22 cellular contexts compared by ENCODE assay signal in genomic region chr7:140300263-140301131, GRCh38.
"Had no signal": no experiment of that assay in that cellular context is flagged by ENCODE, and none has a peak within 500 bp of the region (broad histone marks: within the 10 kb centered on the region; RNA-seq: fewer than 3 reads in every experiment).

No MANE protein-coding gene starts in this region.

- H3K27ac ChIP-seq: coronary artery, neural progenitor cell, psoas muscle, skin epidermis, spleen, thoracic aorta, tibial nerve, upper lobe of left lung, uterus had no signal

- H3K4me3 ChIP-seq: coronary artery, lung, neural progenitor cell, psoas muscle, skin epidermis, spleen, thoracic aorta, tibial nerve, upper lobe of left lung, uterus had no signal

- ATAC-seq: effector memory CD8-positive, alpha-beta T cell; left lobe of liver; naive thymus-derived CD4-positive, alpha-beta T cell; psoas muscle; right cardiac atrium; stimulated activated memory B cell treated with anti-CD40 and anti-IgM and Interleukin-4, amounts not matched to agents 10 μg/mL and 1 μg/mL and 100 μg/mL, for 72 hours had no signal

- H3K9me3 ChIP-seq: psoas muscle, spleen, thoracic aorta, tibial nerve, upper lobe of left lung, uterus had no signal

- H3K27me3 ChIP-seq: neural progenitor cell, spleen, tibial nerve, upper lobe of left lung, uterus had no signal

- H3K4me1 ChIP-seq: neural progenitor cell, psoas muscle, uterus had no signal

- H3K9ac ChIP-seq: neural progenitor cell had no signal

- H2AFZ ChIP-seq: neural progenitor cell had no signal

- FAIRE-seq: endometrium, frontal cortex, kidney had no signal

- DNase-seq: effector memory CD8-positive, alpha-beta T cell; erythroblast; kidney; midbrain; naive thymus-derived CD4-positive, alpha-beta T cell; nucleus accumbens; psoas muscle; right cardiac atrium; spleen; stimulated activated CD4-positive, alpha-beta T cell treated with anti-CD3 and anti-CD28 coated beads, Interleukin-4, amount 100 ng/mL, for 4 hours; upper lobe of left lung; uterus had no signal

- H3K4me2 ChIP-seq: neural progenitor cell had no signal

- H3K36me3 ChIP-seq: neural progenitor cell, spleen, thoracic aorta, tibial nerve, upper lobe of left lung, uterus had no signal
